Comparison of ENCODE assay signal across 25 cellular contexts in genomic region chr12:56321027-56321426, GRCh38. TPM values are rescaled to one million over a fixed set of nuclear protein-coding genes. Genes with fewer than 3 reads are reported as not detected.
DNase-seq lines count a peak whose midpoint lies in the region; ATAC-seq and TF ChIP-seq lines count a peak whose summit lies in the region.
"Had no signal": no experiment of that assay in that cellular context is flagged by ENCODE, and none has a peak within 500 bp of the region (broad histone marks: within the 10 kb centered on the region; RNA-seq: fewer than 3 reads in every experiment).

No MANE protein-coding gene starts in this region.

- H2AFZ ChIP-seq in PC-3 (ENCODE audit: low read length) (no peak overlapping the region), H9 (ENCODE audit: low read length) (no peak overlapping the region)

- POLR2A ChIA-PET in PC-3 (lab: Charles Lee; ENCODE audit: unreplicated experiment), result no interaction called here

- no peak for TF ChIP-seq EP300 in esophagus muscularis mucosa (IDR thresholded peaks at IDR 0.05)

- H3K18ac ChIP-seq in H9 (ENCODE audit: insufficient read length, low read depth, low read length), result no peak overlapping the region

- H2AK5ac ChIP-seq in H9 (ENCODE audit: insufficient read length, low read length), result no peak overlapping the region

- H3K4me3 ChIP-seq in PC-3 (ENCODE audit: low read length) (no peak overlapping the region), aorta (ENCODE audit: low read length in 2 of 2) (no peak overlapping the region), esophagus muscularis mucosa (no peak overlapping the region)
- H3K4me3 ChIP-seq: dorsolateral prefrontal cortex, gastroesophageal sphincter had no signal

- H2BK15ac ChIP-seq in H9 (ENCODE audit: low read depth, low read length), result no peak overlapping the region

- no peak overlapping the region for H2BK12ac ChIP-seq in H9 (ENCODE audit: insufficient read length, low read depth, low read length)

- peaks cover 53% of the 10 kb centered on the region for H3K36me3 Mint-ChIP-seq in activated T-cell treated with anti-CD3 and anti-CD28 coated beads, Interleukin-2, amount 50 U/mL, for 24 hours (ENCODE audit: low read depth)
- peaks cover 6 to 43% (median 34%) of the 10 kb centered on the region in 3 experiments; a peak in 6 of 7 replicates for H3K36me3 Mint-ChIP-seq in H9 (ENCODE audit: insufficient read depth in 1 of 3, low read depth in 3 of 3)

- H3K9me2 ChIP-seq in PC-3 (replicated peaks; ENCODE audit: low read length), result no peaks in the 10 kb centered on the region

- H3K4me1 Mint-ChIP-seq in activated T-cell treated with anti-CD3 and anti-CD28 coated beads, Interleukin-2, amount 50 U/mL, for 24 hours (ENCODE audit: low read depth), result peaks cover 8% of the 10 kb centered on the region
- 0 out of 4 replicates have a peak, but pooled peaks cover 0 to 2% of the 10 kb centered on the region in 2 experiments for H3K4me1 Mint-ChIP-seq in H9

- ATAC-seq in PC-3 (no peak), aorta (ENCODE audit: low FRiP score) (no peak)
- ATAC-seq: gastroesophageal sphincter had no signal

- intact Hi-C loops in PC-3 (cut with micrococcal nuclease), result no loop called here
- intact Hi-C loops in aorta (cut with DNase I), result no loop called here
- intact Hi-C loops in esophagus muscularis mucosa (cut with DNase I), result no loop called here

- no peaks in the 10 kb centered on the region for H3K9me3 Mint-ChIP-seq in activated T-cell treated with anti-CD3 and anti-CD28 coated beads, Interleukin-2, amount 50 U/mL, for 24 hours
- H3K9me3 Mint-ChIP-seq in H9, result no peaks in the 10 kb centered on the region
- H3K9me3 Mint-ChIP-seq: nephron had no signal

- 76 to 82% methylated on average over 2 of the region's 2 CpGs for WGBS in aorta, 2 donors
- no CpG with 5 or more reads among the region's 2 CpGs for WGBS in H9 (ENCODE audit: extremely low coverage, insufficient read length, low lambda C conversion rate)
- 81% methylated on average over 2 of the region's 2 CpGs for WGBS in esophagus muscularis mucosa

- H3K4me3 Mint-ChIP-seq in activated T-cell treated with anti-CD3 and anti-CD28 coated beads, Interleukin-2, amount 50 U/mL, for 24 hours, result no peak overlapping the region
- H3K4me3 Mint-ChIP-seq in H9, result no peak overlapping the region
- H3K4me3 Mint-ChIP-seq: nephron had no signal

- no peaks in the 10 kb centered on the region for H3K27me3 ChIP-seq in PC-3 (ENCODE audit: low read length)
- no peaks in the 10 kb centered on the region for H3K27me3 ChIP-seq in aorta (ENCODE audit: control insufficient read depth in 1 of 2, insufficient read depth in 2 of 2, low read length in 1 of 2)
- H3K27me3 ChIP-seq in H9 (ENCODE audit: insufficient read depth, low read length), result no peaks in the 10 kb centered on the region
- no peaks in the 10 kb centered on the region for H3K27me3 ChIP-seq in esophagus muscularis mucosa
- H3K27me3 ChIP-seq: dorsolateral prefrontal cortex, gastroesophageal sphincter had no signal

- H4K20me1 ChIP-seq in PC-3 (ENCODE audit: low read length) (no peaks in the 10 kb centered on the region), H9 (ENCODE audit: control insufficient read depth, insufficient read depth, insufficient read length) (no peaks in the 10 kb centered on the region)

- 0 out of 2 replicates have a peak, but pooled peaks cover 2% of the 10 kb centered on the region for H3K36me3 ChIP-seq in PC-3 (ENCODE audit: low read depth, low read length)
- peaks cover 10 to 14% of the 10 kb centered on the region in 2 donors for H3K36me3 ChIP-seq in aorta (ENCODE audit: control insufficient read depth in 1 of 2, insufficient read depth in 2 of 2, low read length in 1 of 2)
- peaks cover 50 to 83% (median 81%) of the 10 kb centered on the region in 4 donors for H3K36me3 ChIP-seq in esophagus muscularis mucosa

- no peaks in the 10 kb centered on the region for H3K9me3 ChIP-seq in PC-3 (ENCODE audit: low read length)
- no peaks in the 10 kb centered on the region for H3K9me3 ChIP-seq in aorta (ENCODE audit: control insufficient read depth, low read length)
- H3K9me3 ChIP-seq in H9 (ENCODE audit: control insufficient read depth, low read depth, low read length), result no peaks in the 10 kb centered on the region
- no peaks in the 10 kb centered on the region for H3K9me3 ChIP-seq in esophagus muscularis mucosa
- H3K9me3 ChIP-seq: gastroesophageal sphincter had no signal

- H3K4me2 ChIP-seq in PC-3 (ENCODE audit: low read length) (no peak overlapping the region), H9 (ENCODE audit: insufficient read depth, insufficient read length, low read length) (no peak overlapping the region)

- no peak for TF ChIP-seq POLR2A in esophagus muscularis mucosa (IDR thresholded peaks at IDR 0.05; ENCODE audit: low read depth)

- no peak for TF ChIP-seq CTCF in PC-3 (conservative IDR thresholded peaks at IDR 0.05; ENCODE audit: low read depth, low read length)
- TF ChIP-seq CTCF in H9 (conservative IDR thresholded peaks at IDR 0.05), result no peak
- TF ChIP-seq CTCF in esophagus muscularis mucosa (IDR thresholded peaks at IDR 0.05), result no peak

- no peak overlapping the region for H3K14ac ChIP-seq in H9 (ENCODE audit: insufficient read depth, low read length)

- H3K23ac ChIP-seq in H9 (ENCODE audit: insufficient read length, low read depth, low read length), result no peak overlapping the region

- no peak overlapping the region for H3K56ac ChIP-seq in H9 (ENCODE audit: insufficient read length, low read depth, low read length)

- no TSS peak for BruUV-seq in PC-3 (replicated peaks; lab: Mats Ljungman, UMichigan)

- DNase-seq in activated T-cell treated with anti-CD3 and anti-CD28 coated beads, Interleukin-2, amount 50 U/mL, for 24 hours, result no peak
- DNase-seq in activated T-cell treated with anti-CD3 and anti-CD28 coated beads for 4 hours (no peak), HCEC 1CT (peak; percentile 50), PC-3 (peak; percentile 36), kidney tubule cell (ENCODE audit: low spot score) (peak; percentile 25), aorta (no peak), H9 (no peak), esophagus muscularis mucosa (ENCODE audit: extremely low spot score) (no peak)
- DNase-seq: activated CD4-positive, alpha-beta T cell treated with anti-CD3 and anti-CD28 coated beads, Interleukin-2, amount 50 U/mL, for 1 hour; DMS 273 treated with DMSO at 0.1 percent for 48 hours; H7; MM.1S; NCI-H1930; NCI-H345; RPMI8226; stimulated activated CD4-positive, alpha-beta T cell treated with anti-CD3 and anti-CD28 coated beads, Interleukin-4, amount 100 ng/mL, for 1 hour had no signal

- peak overlapping the region; percentile 35 for H3K27ac Mint-ChIP-seq in activated T-cell treated with anti-CD3 and anti-CD28 coated beads, Interleukin-2, amount 50 U/mL, for 24 hours
- no peak overlapping the region for H3K27ac Mint-ChIP-seq in H9
- H3K27ac Mint-ChIP-seq: nephron had no signal

- H4K5ac ChIP-seq in H9 (ENCODE audit: insufficient read length, low read depth, low read length), result no peak overlapping the region

- H3K4ac ChIP-seq in H9 (ENCODE audit: low read depth, low read length), result no peak overlapping the region

- H3K23me2 ChIP-seq in H9 (ENCODE audit: insufficient read length, low read depth, low read length, poor library complexity, severe bottlenecking), result no peaks in the 10 kb centered on the region

- H4K91ac ChIP-seq in H9 (ENCODE audit: insufficient read length, low read depth, low read length), result no peak overlapping the region

- H2BK5ac ChIP-seq in H9 (ENCODE audit: insufficient read length, low read length), result no peak overlapping the region

- H3K9ac ChIP-seq in PC-3 (ENCODE audit: low read length), result no peak overlapping the region
- no peak overlapping the region for H3K9ac ChIP-seq in H9 (ENCODE audit: extremely low read depth, insufficient read length, low read length)

- H4K8ac ChIP-seq in H9 (replicated peaks; ENCODE audit: insufficient read length, low read depth, low read length), result no peak overlapping the region

- CTCF ChIA-PET in PC-3 (lab: Charles Lee), result no interaction called here

- no peaks in the 10 kb centered on the region for H3K79me2 ChIP-seq in PC-3 (ENCODE audit: low read length)
- H3K79me2 ChIP-seq in H9 (ENCODE audit: insufficient read depth, low read length), result no peaks in the 10 kb centered on the region

- H3K4me1 ChIP-seq in PC-3 (ENCODE audit: insufficient read depth, low read length) (0 out of 2 replicates have a peak, but pooled peaks cover 6% of the 10 kb centered on the region), aorta (ENCODE audit: control insufficient read depth in 1 of 2, insufficient read depth in 2 of 2, low read length in 2 of 2) (no peaks in the 10 kb centered on the region), H9 (ENCODE audit: insufficient read depth, low read length) (no peaks in the 10 kb centered on the region), esophagus muscularis mucosa (peaks cover 0 to 8% (median 7%) of the 10 kb centered on the region in 4 donors)

- no peak overlapping the region for H2BK20ac ChIP-seq in H9 (ENCODE audit: low read depth, low read length, poor library complexity, severe bottlenecking)

- no peak overlapping the region for H3T11ph ChIP-seq in H9 (ENCODE audit: low read length)

- no peak overlapping the region for H3K27ac ChIP-seq in PC-3 (ENCODE audit: low read length)
- H3K27ac ChIP-seq in aorta (ENCODE audit: low read depth in 1 of 2, low read length in 2 of 2), result no peak overlapping the region
- no peak overlapping the region for H3K27ac ChIP-seq in H9 (ENCODE audit: insufficient read length, low read depth, low read length)
- H3K27ac ChIP-seq in esophagus muscularis mucosa (replicated peaks in 1 of 4), result no peak overlapping the region
- H3K27ac ChIP-seq: C4-2B, dorsolateral prefrontal cortex, epithelial cell of prostate, gastroesophageal sphincter had no signal

- no peaks in the 10 kb centered on the region for H3K27me3 Mint-ChIP-seq in activated T-cell treated with anti-CD3 and anti-CD28 coated beads, Interleukin-2, amount 50 U/mL, for 24 hours
- no peaks in the 10 kb centered on the region for H3K27me3 Mint-ChIP-seq in H9 (ENCODE audit: low read depth)

- H2BK120ac ChIP-seq in H9 (ENCODE audit: low read depth, low read length, poor library complexity, severe bottlenecking), result no peak overlapping the region

- H3K79me1 ChIP-seq in H9 (ENCODE audit: insufficient read depth, low read depth, low read length, poor library complexity, severe bottlenecking), result no peaks in the 10 kb centered on the region

- no peaks in the 10 kb centered on the region for H3F3A ChIP-seq in PC-3 (ENCODE audit: low read length, unreplicated experiment)

RNA-seq across cellular contexts. Expression of gene CNPY2, which starts 5.2 kb away (rescaled TPM):
- 109 and 162 TPM in 2 replicates for total RNA-seq in PC-3 (2014; rRNA removed)
- total RNA-seq in aorta, result 10 to 100 TPM; 72.2 to 92.0 TPM
- polyA plus RNA-seq in aorta, result 100 to 1,000 TPM in 1 of 2 donors, 10 to 100 TPM in 1; 96.2 to 149 TPM
- 203 and 221 TPM in 2 replicates for total RNA-seq in H9 (2021)
- 10 to 100 TPM; 48.8 to 61.5 (median 50.3) TPM for total RNA-seq in esophagus muscularis mucosa

RNA-seq across cellular contexts. Expression of gene PAN2, which starts 12.8 kb away (rescaled TPM):
- total RNA-seq in PC-3 (2014; rRNA removed) (15.3 and 27.1 TPM in 2 replicates), aorta (10 to 100 TPM; 40.1 to 83.5 TPM), H9 (2021) (35.4 and 40.8 TPM in 2 replicates), esophagus muscularis mucosa (10 to 100 TPM; 14.1 to 34.5 (median 24.4) TPM)
- 10 to 100 TPM in 1 of 2 donors, 1 to 10 TPM in 1; 6.1 to 73.2 TPM for polyA plus RNA-seq in aorta

RNA-seq across cellular contexts. Expression of gene IL23A, which starts 17.7 kb away (rescaled TPM):
- total RNA-seq in PC-3 (2014; rRNA removed) (17.5 and 18.2 TPM in 2 replicates), aorta (under 1 TPM in 1 of 2 donors, not detected in 1; 0.52 TPM), H9 (2021) (1.5 and 2.0 TPM in 2 replicates), esophagus muscularis mucosa (not detected)
- polyA plus RNA-seq in aorta, result not detected
- total RNA-seq: A673, cardiac septum, gastroesophageal sphincter, posterior vena cava, skeletal muscle tissue had no signal

RNA-seq across cellular contexts. Expression of gene CS, which starts 20.9 kb away (rescaled TPM):
- total RNA-seq in PC-3 (2014; rRNA removed), result 182 and 199 TPM in 2 replicates
- total RNA-seq in aorta, result 100 to 1,000 TPM; 103 to 104 TPM
- polyA plus RNA-seq in aorta, result 10 to 100 TPM; 49.5 to 56.3 TPM
- total RNA-seq in H9 (2021), result 250 and 253 TPM in 2 replicates
- 100 to 1,000 TPM in 3 of 4 donors, 10 to 100 TPM in 1; 91.8 to 155 (median 111) TPM for total RNA-seq in esophagus muscularis mucosa

RNA-seq across cellular contexts. Expression of gene STAT2, which starts 38.9 kb away (rescaled TPM):
- total RNA-seq in PC-3 (2014; rRNA removed) (68.8 and 73.1 TPM in 2 replicates), aorta (100 to 1,000 TPM; 129 to 191 TPM), H9 (2021) (47.8 and 49.9 TPM in 2 replicates), esophagus muscularis mucosa (10 to 100 TPM; 55.7 to 78.9 (median 68.2) TPM)
- polyA plus RNA-seq in aorta, result 100 to 1,000 TPM in 1 of 2 donors, 10 to 100 TPM in 1; 20.0 to 111 TPM

Comparison
In these comparisons a context has a peak if more than half of its experiments do, and no peak if none do; other contexts are left out.
1. DNase-seq: peak in HCEC 1CT (single experiment), PC-3 (single experiment) and kidney tubule cell (single experiment); none in activated T-cell treated with anti-CD3 and anti-CD28 coated beads, Interleukin-2, amount 50 U/mL, for 24 hours (single experiment), activated T-cell treated with anti-CD3 and anti-CD28 coated beads for 4 hours (single experiment), aorta (0 of 2), H9 (single experiment) and esophagus muscularis mucosa (single experiment).